16 cellular contexts compared by ENCODE assay signal in genomic region chr4:146639414-146639814, GRCh38. TPM values are rescaled to one million over a fixed set of nuclear protein-coding genes. Genes with fewer than 3 reads are reported as not detected.
DNase-seq lines count a peak whose midpoint lies in the region; TF ChIP-seq lines count a peak whose summit lies in the region.
"Had no signal": no experiment of that assay in that cellular context is flagged by ENCODE, and none has a peak within 500 bp of the region (broad histone marks: within the 10 kb centered on the region; RNA-seq: fewer than 3 reads in every experiment).

No MANE protein-coding gene starts in this region.

- peaks cover 16 to 25% (median 18%) of the 10 kb centered on the region in 3 donors for H3K4me1 Mint-ChIP-seq in CD8-positive, alpha-beta memory T cell

- no peak for TF ChIP-seq POLR2A in esophagus muscularis mucosa (IDR thresholded peaks at IDR 0.05; ENCODE audit: low read depth)

- H2AK5ac ChIP-seq in neuronal stem cell (ENCODE audit: low read depth, low read length), result no peak overlapping the region

- no peak overlapping the region for H2BK12ac ChIP-seq in neuronal stem cell (ENCODE audit: low read length)

- H3K79me1 ChIP-seq in neuronal stem cell (ENCODE audit: low read depth, low read length), result peaks cover 3% of the 10 kb centered on the region

- no peak for DNase-seq in CD8-positive, alpha-beta memory T cell
- no peak for DNase-seq in SK-N-MC (ENCODE audit: low read depth, low spot score)
- no peak for DNase-seq in esophagus muscularis mucosa (ENCODE audit: extremely low spot score)
- DNase-seq in neuronal stem cell (ENCODE audit: low spot score), result no peak
- no peak for DNase-seq in NCI-H1694 (lab: John Stamatoyannopoulos, UW)
- DNase-seq in NCI-H2227 (lab: John Stamatoyannopoulos, UW; ENCODE audit: unreplicated experiment), result no peak
- DNase-seq in effector memory CD4-positive, alpha-beta T cell, result no peak
- DNase-seq: activated naive CD4-positive, alpha-beta T cell treated with Interleukin-2 at 50 U/mL for 16 hours; naive B cell; NCI-H2029 treated with DMSO at 0.1 percent for 48 hours; NK-92 treated with Interleukin-12 subunit alpha and Interleukin-12 subunit beta, amount 100 ng/mL, for 24 hours; thyroid gland had no signal

- no peaks in the 10 kb centered on the region for H3K4me1 ChIP-seq in CD8-positive, alpha-beta memory T cell (ENCODE audit: insufficient read depth, low read length)
- peaks cover 19 to 39% (median 37%) of the 10 kb centered on the region in 4 donors for H3K4me1 ChIP-seq in esophagus muscularis mucosa
- peaks cover 4 to 6% of the 10 kb centered on the region in 2 donors for H3K4me1 ChIP-seq in neuronal stem cell (ENCODE audit: control insufficient read depth in 2 of 2, insufficient read depth in 1 of 2, low read depth in 1 of 2, low read length in 2 of 2)
- peaks cover 11% of the 10 kb centered on the region for H3K4me1 ChIP-seq in effector memory CD4-positive, alpha-beta T cell (ENCODE audit: control insufficient read depth, insufficient read depth, low read length, poor library complexity, severe bottlenecking)

- H4K91ac ChIP-seq in neuronal stem cell (ENCODE audit: low read depth, low read length, poor library complexity), result no peak overlapping the region

- peaks cover 4 to 15% (median 7%) of the 10 kb centered on the region in 5 donors for H3K9me3 Mint-ChIP-seq in CD8-positive, alpha-beta memory T cell

- CTCF ChIA-PET in CD8-positive, alpha-beta memory T cell (lab: Charles Lee), result no interaction called here

- H3K4me3 Mint-ChIP-seq in CD8-positive, alpha-beta memory T cell, result peak overlapping the region in 5 of 7 donors; percentile 9 to 49 (median 31)

- H3K27ac ChIP-seq in CD8-positive, alpha-beta memory T cell (ENCODE audit: low read depth, low read length), result no peak overlapping the region
- no peak overlapping the region for H3K27ac ChIP-seq in SK-N-MC
- H3K27ac ChIP-seq in esophagus muscularis mucosa (replicated peaks in 1 of 4), result no peak overlapping the region
- H3K27ac ChIP-seq in neuronal stem cell (replicated peaks; ENCODE audit: low read length), result no peak overlapping the region
- H3K27ac ChIP-seq in effector memory CD4-positive, alpha-beta T cell (ENCODE audit: insufficient read depth, low read length, poor library complexity, severe bottlenecking), result no peak overlapping the region
- H3K27ac ChIP-seq: HL-60, SJSA1, thyroid gland had no signal

- no peak overlapping the region for H3K18ac ChIP-seq in neuronal stem cell (ENCODE audit: low read length)

- TF ChIP-seq CTCF in esophagus muscularis mucosa (IDR thresholded peaks at IDR 0.05), result no peak

- H2BK5ac ChIP-seq in neuronal stem cell (ENCODE audit: low read length), result no peak overlapping the region

- no peak overlapping the region for H4K8ac ChIP-seq in neuronal stem cell (ENCODE audit: low read depth, low read length)

- POLR2A ChIA-PET in CD8-positive, alpha-beta memory T cell (lab: Charles Lee), result no interaction called here

- peaks cover 60 to 91% of the 10 kb centered on the region in 2 donors for H3K27me3 Mint-ChIP-seq in CD8-positive, alpha-beta memory T cell

- H3K36me3 Mint-ChIP-seq in CD8-positive, alpha-beta memory T cell, result no peaks in the 10 kb centered on the region

- H2BK120ac ChIP-seq in neuronal stem cell (ENCODE audit: low read depth, low read length), result no peak overlapping the region

- intact Hi-C loops in esophagus muscularis mucosa (cut with DNase I), result no loop called here

- H3K4me3 ChIP-seq in CD8-positive, alpha-beta memory T cell (ENCODE audit: low read length), result no peak overlapping the region
- H3K4me3 ChIP-seq in SK-N-MC (peak overlapping the region; percentile 94), esophagus muscularis mucosa (peak overlapping the region; percentile 20 to 44 (median 36)), neuronal stem cell (ENCODE audit: low read length in 2 of 2) (no peak overlapping the region)
- H3K4me3 ChIP-seq in effector memory CD4-positive, alpha-beta T cell (ENCODE audit: insufficient read depth, low read depth, low read length, poor library complexity, severe bottlenecking), result no peak overlapping the region
- H3K4me3 ChIP-seq: SJSA1, thyroid gland had no signal

- no peak overlapping the region for H2BK15ac ChIP-seq in neuronal stem cell (ENCODE audit: low read length)

- no peak overlapping the region for H3K14ac ChIP-seq in neuronal stem cell (ENCODE audit: low read length)

- no peaks in the 10 kb centered on the region for H3K9me3 ChIP-seq in CD8-positive, alpha-beta memory T cell (ENCODE audit: low read length)
- no peaks in the 10 kb centered on the region for H3K9me3 ChIP-seq in SK-N-MC (ENCODE audit: low read depth, low read length)
- H3K9me3 ChIP-seq in esophagus muscularis mucosa, result peaks cover 0 to 9% (median 0%) of the 10 kb centered on the region in 4 donors
- H3K9me3 ChIP-seq in neuronal stem cell (replicated peaks in 1 of 2; ENCODE audit: control insufficient read depth in 2 of 2, insufficient read depth in 1 of 2, low read depth in 1 of 2, low read length in 2 of 2), result peaks cover 3 to 5% of the 10 kb centered on the region in 2 donors
- H3K9me3 ChIP-seq in effector memory CD4-positive, alpha-beta T cell (ENCODE audit: control insufficient read depth, low read length), result no peaks in the 10 kb centered on the region
- H3K9me3 ChIP-seq: SJSA1, thyroid gland had no signal

- WGBS in esophagus muscularis mucosa, result 2% methylated on average over 15 of the region's 15 CpGs
- no CpG with 5 or more reads among the region's 15 CpGs for WGBS in neuronal stem cell (ENCODE audit: extremely low coverage in 2 of 2, insufficient read length in 2 of 2, insufficient replicate concordance in 1 of 2), 2 donors

- H3K4ac ChIP-seq in neuronal stem cell (ENCODE audit: low read length), result no peak overlapping the region

- no peak for TF ChIP-seq EP300 in esophagus muscularis mucosa (IDR thresholded peaks at IDR 0.05)

- H3K9ac ChIP-seq in SK-N-MC (ENCODE audit: insufficient read length), result no peak overlapping the region
- H3K9ac ChIP-seq in neuronal stem cell (ENCODE audit: low read depth, low read length, poor library complexity), result no peak overlapping the region

- peak overlapping the region; percentile 87 for H2AFZ ChIP-seq in neuronal stem cell (ENCODE audit: low read length)

- no peak overlapping the region for H3K23ac ChIP-seq in neuronal stem cell (ENCODE audit: low read depth, low read length, poor library complexity)

- peak overlapping the region in 1 of 8 donors; percentile 16 for H3K27ac Mint-ChIP-seq in CD8-positive, alpha-beta memory T cell
- H3K27ac Mint-ChIP-seq: naive B cell had no signal

- H3K4me2 ChIP-seq in neuronal stem cell (ENCODE audit: insufficient read depth, low read length, poor library complexity, severe bottlenecking), result peak overlapping the region; percentile 71

- H3K27me3 ChIP-seq in CD8-positive, alpha-beta memory T cell (ENCODE audit: insufficient read depth, low read length, poor library complexity, severe bottlenecking), result peaks cover 4% of the 10 kb centered on the region
- H3K27me3 ChIP-seq in esophagus muscularis mucosa (peaks cover 0 to 88% (median 48%) of the 10 kb centered on the region in 4 donors), neuronal stem cell (ENCODE audit: control insufficient read depth in 3 of 3, insufficient read depth in 3 of 3, low read depth in 1 of 3, low read length in 3 of 3) (peaks cover 35 to 90% (median 67%) of the 10 kb centered on the region in 3 experiments)
- H3K27me3 ChIP-seq in effector memory CD4-positive, alpha-beta T cell (replicated peaks; ENCODE audit: control insufficient read depth, insufficient read depth, low read length, poor library complexity, severe bottlenecking), result peaks cover 56% of the 10 kb centered on the region

- H3K36me3 ChIP-seq in CD8-positive, alpha-beta memory T cell (ENCODE audit: insufficient read depth, low read length), result no peaks in the 10 kb centered on the region
- no peaks in the 10 kb centered on the region; the same call in 1 of the 2 replicates for H3K36me3 ChIP-seq in SK-N-MC (ENCODE audit: insufficient read depth, low read length)
- H3K36me3 ChIP-seq in esophagus muscularis mucosa, result no peaks in the 10 kb centered on the region
- H3K36me3 ChIP-seq in neuronal stem cell (replicated peaks in 1 of 2; ENCODE audit: control insufficient read depth in 2 of 2, insufficient read depth in 2 of 2, low read length in 2 of 2), result no peaks in the 10 kb centered on the region
- H3K36me3 ChIP-seq in effector memory CD4-positive, alpha-beta T cell (ENCODE audit: control insufficient read depth, insufficient read depth, low read length), result no peaks in the 10 kb centered on the region
- H3K36me3 ChIP-seq: SJSA1, thyroid gland had no signal

RNA-seq across cellular contexts. Expression of gene POU4F2, which starts 0.7 kb away (rescaled TPM):
- not detected for total RNA-seq in CD8-positive, alpha-beta memory T cell
- not detected for polyA plus RNA-seq in CD8-positive, alpha-beta memory T cell
- not detected for total RNA-seq in esophagus muscularis mucosa
- polyA plus RNA-seq in neuronal stem cell (2013, experiment 1 of 2), result 0.01 TPM
- polyA plus RNA-seq in neuronal stem cell (2013, experiment 2 of 2), result not detected
- total RNA-seq: LHCN-M2, SJSA1, skeletal muscle tissue, thyroid gland had no signal

Comparison
In these comparisons a context has a peak if more than half of its experiments do, and no peak if none do; other contexts are left out.
1. H3K4me3 ChIP-seq: peak in SK-N-MC (single experiment) and esophagus muscularis mucosa (4 of 4); none in CD8-positive, alpha-beta memory T cell (single experiment), neuronal stem cell (0 of 2) and effector memory CD4-positive, alpha-beta T cell (single experiment).